Comparison of ENCODE assay signal across 23 cellular contexts in the genomic region with DNA sequence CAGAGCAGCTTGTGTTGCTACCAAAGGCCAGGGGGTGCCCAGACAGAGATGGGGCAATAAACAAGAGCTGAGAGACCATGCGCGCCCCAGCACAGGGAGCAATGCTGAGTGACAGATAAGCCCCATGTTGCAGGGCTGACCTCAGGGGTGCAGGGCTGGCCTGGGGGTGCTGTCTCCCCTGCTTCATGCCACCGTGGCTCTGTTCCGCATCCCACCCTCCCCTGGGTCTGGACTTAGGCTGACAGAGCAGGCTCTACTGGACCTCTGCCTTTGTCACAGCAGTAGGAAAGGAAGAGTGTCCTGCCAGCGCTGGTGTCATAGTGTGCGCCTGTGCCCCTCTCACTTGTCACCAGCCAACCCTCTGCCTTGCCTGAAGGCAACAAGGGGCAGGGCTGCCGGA.
DNase-seq lines count a peak whose midpoint lies in the region; ATAC-seq and TF ChIP-seq lines count a peak whose summit lies in the region.
"Had no signal": no experiment of that assay in that cellular context is flagged by ENCODE, and none has a peak within 500 bp of the region (broad histone marks: within the 10 kb centered on the region; RNA-seq: fewer than 3 reads in every experiment).

No MANE protein-coding gene starts in this region.

- TF ChIP-seq CTCF in chondrocyte (IDR thresholded peaks at IDR 0.05) (no peak), osteoblast (IDR thresholded peaks at IDR 0.05; ENCODE audit: extremely low read depth, low read depth, low read length) (no peak), tibial artery (IDR thresholded peaks at IDR 0.05) (no peak), GM13976 (IDR thresholded peaks at IDR 0.05; ENCODE audit: borderline replicate concordance, control extremely low read depth, extremely low read depth, insufficient read depth, missing control alignments) (no peak)

- no peaks in the 10 kb centered on the region for H3K4me1 Mint-ChIP-seq in chondrocyte (ENCODE audit: low read depth)

- H3K36me3 Mint-ChIP-seq in chondrocyte (ENCODE audit: low read depth), result no peaks in the 10 kb centered on the region
- H3K36me3 Mint-ChIP-seq: CD8-positive, alpha-beta T cell had no signal

- H3K79me2 ChIP-seq in osteoblast (ENCODE audit: insufficient read depth, low read length), result no peaks in the 10 kb centered on the region

- DNase-seq in activated CD8-positive, alpha-beta memory T cell treated with anti-CD3 and anti-CD28 coated beads, Interleukin-2, amount 50 U/mL, for 48 hours, result peak; percentile 18
- DNase-seq in activated CD8-positive, alpha-beta memory T cell treated with anti-CD3 and anti-CD28 coated beads, Interleukin-2, amount 50 U/mL, for 4 hours, result no peak
- DNase-seq in chondrocyte (ENCODE audit: low spot score), result peak; percentile 72
- peak; percentile 78 for DNase-seq in osteoblast (ENCODE audit: insufficient read length, low spot score, missing footprints)
- DNase-seq in tibial artery, result peak; percentile 10 to 54
- no peak for DNase-seq in GM13976 (ENCODE audit: low spot score)
- DNase-seq: 8988T; CD8-positive, alpha-beta T cell; DMS153; GOT3; HCEC 1CT; Karpas-422; MV-4-11; NCI-H1694; NCI-H2081; NCI-H2171 treated with DMSO at 0.1 percent for 48 hours; NCI-H526; OCI-M1; RPMI8226; SHP77 treated with DMSO at 0.1 percent for 48 hours had no signal

- H3K4me2 ChIP-seq in osteoblast (ENCODE audit: insufficient read depth, low read length), result no peak overlapping the region
- H3K4me2 ChIP-seq: BLaER1 treated with 17β-estradiol and CSF1 and Interleukin-3, amounts not matched to agents 10 nM and 100 nM had no signal

- no peaks in the 10 kb centered on the region for H3K9me3 ChIP-seq in osteoblast (ENCODE audit: low read depth, low read length)
- no peaks in the 10 kb centered on the region for H3K9me3 ChIP-seq in tibial artery

- no peaks in the 10 kb centered on the region for H3K9me3 Mint-ChIP-seq in chondrocyte (ENCODE audit: low read depth)
- H3K9me3 Mint-ChIP-seq: CD8-positive, alpha-beta T cell had no signal

- no peaks in the 10 kb centered on the region for H4K20me1 ChIP-seq in osteoblast (ENCODE audit: insufficient read depth, low read length)

- H3K36me3 ChIP-seq in osteoblast (ENCODE audit: insufficient read depth, low read length) (no peaks in the 10 kb centered on the region), tibial artery (no peaks in the 10 kb centered on the region)
- H3K36me3 ChIP-seq: BLaER1 treated with 17β-estradiol and CSF1 and Interleukin-3, amounts not matched to agents 10 nM and 100 nM had no signal

- H3K4me1 ChIP-seq in osteoblast (ENCODE audit: insufficient read depth, low read length), result no peaks in the 10 kb centered on the region
- H3K4me1 ChIP-seq in tibial artery, result no peaks in the 10 kb centered on the region

- H2AFZ ChIP-seq in osteoblast (ENCODE audit: low read length), result no peak overlapping the region

- H3K27ac ChIP-seq in osteoblast (ENCODE audit: low read depth, low read length) (no peak overlapping the region), tibial artery (no peak overlapping the region)
- H3K27ac ChIP-seq: BLaER1 treated with 17β-estradiol and CSF1 and Interleukin-3, amounts not matched to agents 10 nM and 100 nM; SK-N-MC had no signal

- in situ Hi-C loops in GM13976 (cut with MboI; ENCODE audit: low sequenced_read_pairs, unreplicated experiment), result no loop called here

- peaks cover 54% of the 10 kb centered on the region for H3K27me3 Mint-ChIP-seq in chondrocyte (ENCODE audit: low read depth)

- intact Hi-C loops in tibial artery (cut with DNase I; ENCODE audit: low total_unique reads), result no loop called here

- no peak overlapping the region for H3K27ac Mint-ChIP-seq in chondrocyte (ENCODE audit: unreplicated experiment)
- H3K27ac Mint-ChIP-seq: CD8-positive, alpha-beta T cell had no signal

- H3K4me3 ChIP-seq in osteoblast (ENCODE audit: insufficient read depth, low read length), result no peak overlapping the region
- no peak overlapping the region for H3K4me3 ChIP-seq in tibial artery
- H3K4me3 ChIP-seq: BLaER1 treated with 17β-estradiol and CSF1 and Interleukin-3, amounts not matched to agents 10 nM and 100 nM; SK-N-MC had no signal

- H3K27me3 ChIP-seq in osteoblast (ENCODE audit: insufficient read depth, low read length) (no peaks in the 10 kb centered on the region), tibial artery (peaks cover 0 to 19% of the 10 kb centered on the region in 2 donors)
- H3K27me3 ChIP-seq: BLaER1 treated with 17β-estradiol and CSF1 and Interleukin-3, amounts not matched to agents 10 nM and 100 nM had no signal

- no peak overlapping the region for H3K4me3 Mint-ChIP-seq in chondrocyte (ENCODE audit: unreplicated experiment)
- H3K4me3 Mint-ChIP-seq: CD8-positive, alpha-beta T cell had no signal

- no peak for ATAC-seq in HG03280 (IDR thresholded peaks at IDR 0.05; ENCODE audit: unreplicated experiment)
- ATAC-seq: CD8-positive, alpha-beta T cell had no signal

Comparison
In these comparisons a context has a peak if more than half of its experiments do, and no peak if none do; other contexts are left out.
1. DNase-seq: peak in activated CD8-positive, alpha-beta memory T cell treated with anti-CD3 and anti-CD28 coated beads, Interleukin-2, amount 50 U/mL, for 48 hours (single experiment), chondrocyte (single experiment), osteoblast (single experiment) and tibial artery (2 of 2); none in activated CD8-positive, alpha-beta memory T cell treated with anti-CD3 and anti-CD28 coated beads, Interleukin-2, amount 50 U/mL, for 4 hours (single experiment) and GM13976 (single experiment).